In the genomic region with DNA sequence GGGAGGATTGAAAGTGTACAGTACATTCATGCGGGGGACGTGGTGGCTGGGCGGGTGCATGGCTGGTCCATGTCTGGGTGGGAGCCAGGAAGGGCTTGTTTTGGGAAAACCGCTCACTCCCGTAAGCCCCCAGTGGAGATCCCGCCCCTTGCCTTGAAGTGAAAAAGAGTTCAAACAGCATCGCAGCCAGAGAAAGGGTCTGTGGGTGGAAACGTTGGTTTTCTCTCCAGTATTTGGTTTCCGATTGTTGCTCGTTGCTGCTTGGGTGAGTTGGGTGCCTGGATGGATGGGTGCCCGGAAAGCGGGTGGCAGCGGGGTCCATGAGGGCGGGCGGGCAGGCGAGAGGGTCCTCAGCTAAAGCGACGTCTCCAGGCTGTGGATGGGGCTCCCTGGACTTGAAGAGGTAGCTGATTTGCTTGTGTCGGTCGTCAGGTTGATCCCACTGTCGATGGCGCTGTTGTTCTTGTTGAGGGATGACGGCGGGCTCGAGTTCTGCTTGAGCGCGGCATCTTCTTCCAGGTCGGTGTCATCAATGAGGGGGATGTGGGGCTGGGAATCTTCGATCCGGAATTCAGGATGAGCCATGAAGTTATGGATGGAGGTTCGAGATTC, we compare ENCODE assay signal across 19 cellular contexts. TPM values are rescaled to one million over a fixed set of nuclear protein-coding genes. Genes with fewer than 3 reads are reported as not detected.
DNase-seq lines count a peak whose midpoint lies in the region; ATAC-seq, FAIRE-seq and TF ChIP-seq lines count a peak whose summit lies in the region.
"Had no signal": no experiment of that assay in that cellular context is flagged by ENCODE, and none has a peak within 500 bp of the region (broad histone marks: within the 10 kb centered on the region; RNA-seq: fewer than 3 reads in every experiment).

No MANE protein-coding gene starts in this region.

- H3K9me3 ChIP-seq in iPS-18a (ENCODE audit: control insufficient read depth, low read depth, low read length) (no peaks in the 10 kb centered on the region), HepG2 (ENCODE audit: low read length) (no peaks in the 10 kb centered on the region)
- H3K9me3 ChIP-seq: HAP-1 had no signal

- peak; percentile 76 for DNase-seq in H7
- no peak for DNase-seq in WTC11 (ENCODE audit: low spot score)
- DNase-seq in posterior vena cava (ENCODE audit: low spot score), result peak; percentile 64
- DNase-seq in ecto neural progenitor cell (ENCODE audit: low spot score), result no peak
- no peak for DNase-seq in Calu3
- no peak for DNase-seq in HepG2 (ENCODE audit: low spot score)
- no peak for DNase-seq in NCI-H748 treated with DMSO at 0.1 percent for 48 hours (lab: John Stamatoyannopoulos, UW)
- DNase-seq: C1 segment of cervical spinal cord; CD4-positive, alpha-beta T cell; DMS79; GM23248 had no signal

- H3K4me2 ChIP-seq in HepG2 (ENCODE audit: low read depth, low read length), result no peak overlapping the region

- H3K27ac ChIP-seq in iPS-18a (ENCODE audit: low read length) (no peak overlapping the region), HepG2 (ENCODE audit: extremely low read length, insufficient read depth, low read length) (no peak overlapping the region)
- H3K27ac ChIP-seq: GM23248 had no signal

- H4K20me1 ChIP-seq in HepG2 (ENCODE audit: insufficient read depth, low read length), result no peaks in the 10 kb centered on the region

- H3K4me1 ChIP-seq in iPS-18a (ENCODE audit: control insufficient read depth, low read depth, low read length), result no peaks in the 10 kb centered on the region
- no peaks in the 10 kb centered on the region for H3K4me1 ChIP-seq in HepG2 (ENCODE audit: insufficient read depth, low read length)
- H3K4me1 ChIP-seq: HAP-1 had no signal

- BruUV-seq in Calu3 (replicated peaks; lab: Mats Ljungman, UMichigan), result no TSS peak
- BruUV-seq in HepG2 (replicated peaks; lab: Mats Ljungman, UMichigan), result no TSS peak

- TF ChIP-seq CTCF in WTC11 (IDR thresholded peaks at IDR 0.05) (no peak), Calu3 (IDR thresholded peaks at IDR 0.05; ENCODE audit: unreplicated experiment) (no peak), HepG2 (CRISPR knock-in tag; IDR thresholded peaks at IDR 0.05) (no peak)

- CTCF ChIA-PET in WTC11 (lab: Charles Lee), result interaction anchor here (0.8 to 1.4 kb wide), 4 partner anchors 9 to 96 kb away, joined by 3 to 4 read pairs (median 3); no protein-coding TSS in a partner anchor
- CTCF ChIA-PET in Calu3 (lab: Charles Lee), result no interaction called here
- CTCF ChIA-PET in HepG2 (lab: Yijun Ruan, JAX; ENCODE audit: low intra/inter-chr PET ratio, low total read pairs), result no interaction called here

- TF ChIP-seq POLR2A in HepG2 (IDR thresholded peaks at IDR 0.05; ENCODE audit: insufficient read depth in 1 of 2, low read depth in 2 of 2, low read length in 2 of 2), result no peak

- no peak for TF ChIP-seq RAD21 in HepG2 (CRISPR knock-in tag; IDR thresholded peaks at IDR 0.05)

- H3K9me3 Mint-ChIP-seq in WTC11, result no peaks in the 10 kb centered on the region
- no peaks in the 10 kb centered on the region for H3K9me3 Mint-ChIP-seq in Calu3 (ENCODE audit: low read depth, unreplicated experiment)
- H3K9me3 Mint-ChIP-seq: CD4-positive, alpha-beta T cell had no signal

- intact Hi-C loops in posterior vena cava (cut with DNase I) (no loop called here), Calu3 (cut with micrococcal nuclease; ENCODE audit: unreplicated experiment) (no loop called here), HepG2 (cut with micrococcal nuclease; ENCODE audit: unreplicated experiment) (no loop called here)

- TF ChIP-seq EP300 in HepG2 (IDR thresholded peaks at IDR 0.05; ENCODE audit: low read depth in 2 of 2, low read length in 2 of 2) (no peak), HepG2 (CRISPR knock-in tag; IDR thresholded peaks at IDR 0.05; ENCODE audit: borderline replicate concordance) (no peak)

- WGBS in HepG2 (ENCODE audit: low lambda C conversion rate), result 75% methylated on average over 31 of the region's 31 CpGs

- no peaks in the 10 kb centered on the region for H3K4me1 Mint-ChIP-seq in WTC11
- no peaks in the 10 kb centered on the region for H3K4me1 Mint-ChIP-seq in Calu3 (ENCODE audit: low read depth, unreplicated experiment)

- no peak overlapping the region for H3K27ac Mint-ChIP-seq in WTC11
- H3K27ac Mint-ChIP-seq in Calu3 (ENCODE audit: unreplicated experiment), result no peak overlapping the region
- H3K27ac Mint-ChIP-seq: B cell; CD4-positive, alpha-beta T cell had no signal

- no peaks in the 10 kb centered on the region for H3K79me2 ChIP-seq in HepG2 (ENCODE audit: insufficient read depth, low read length)

- H2AFZ ChIP-seq in HepG2 (ENCODE audit: low read length), result no peak overlapping the region
- H2AFZ ChIP-seq: GM23248 had no signal

- H3K27me3 ChIP-seq in H7 (ENCODE audit: control insufficient read depth, insufficient read depth, low read length), result no peaks in the 10 kb centered on the region; the same call in 1 of the 2 replicates
- H3K27me3 ChIP-seq in iPS-18a (ENCODE audit: control insufficient read depth, insufficient read depth, low read length), result peaks cover 19% of the 10 kb centered on the region
- H3K27me3 ChIP-seq in HepG2 (ENCODE audit: control insufficient read depth in 1 of 2, insufficient read depth in 2 of 2, low read length in 2 of 2), result peaks cover 0 to 16% of the 10 kb centered on the region in 2 experiments; a peak in 3 of 5 replicates

- in situ Hi-C loops in HepG2 (cut with HindIII; ENCODE audit: extremely low pct_ligation_motif_present, low pct_unique_long_range_greater_than_20kb), result no loop called here

- H3K4me3 Mint-ChIP-seq in WTC11 (peak overlapping the region; percentile 30), Calu3 (ENCODE audit: low read depth, unreplicated experiment) (no peak overlapping the region)
- H3K4me3 Mint-ChIP-seq: B cell; CD4-positive, alpha-beta T cell had no signal

- H3K36me3 Mint-ChIP-seq in WTC11 (no peaks in the 10 kb centered on the region), Calu3 (ENCODE audit: insufficient read depth, unreplicated experiment) (no peaks in the 10 kb centered on the region)

- ATAC-seq in WTC11, result peak; percentile 47
- ATAC-seq in HepG2, result no peak
- ATAC-seq: GM12878 had no signal

- no peak for FAIRE-seq in HepG2 (lab: Jason Lieb, UNC)
- FAIRE-seq: GM12878, GM18507, HTR-8/SVneo had no signal

- H3K4me3 ChIP-seq in H7 (ENCODE audit: insufficient read depth, low read depth, low read length) (no peak overlapping the region), iPS-18a (ENCODE audit: low read length) (peak overlapping the region; percentile 25), HepG2 (replicated peaks in 1 of 3; ENCODE audit: insufficient read depth in 1 of 3, low read depth in 2 of 3, low read length in 3 of 3) (no peak overlapping the region)
- H3K4me3 ChIP-seq: GM12878, GM23248, HAP-1 had no signal

- peaks cover 36% of the 10 kb centered on the region for H3K27me3 Mint-ChIP-seq in WTC11 (ENCODE audit: low read depth)
- peaks cover 100% of the 10 kb centered on the region for H3K27me3 Mint-ChIP-seq in Calu3 (ENCODE audit: unreplicated experiment)

- H3K36me3 ChIP-seq in H7 (replicated peaks; ENCODE audit: control insufficient read depth, insufficient read depth, low read length), result no peaks in the 10 kb centered on the region
- no peaks in the 10 kb centered on the region for H3K36me3 ChIP-seq in iPS-18a (ENCODE audit: control insufficient read depth, low read depth, low read length)
- H3K36me3 ChIP-seq in HepG2 (replicated peaks in 1 of 2; ENCODE audit: control insufficient read depth in 1 of 2, insufficient read depth in 2 of 2, low read length in 2 of 2), result no peaks in the 10 kb centered on the region
- H3K36me3 ChIP-seq: HAP-1 had no signal

- H3K9ac ChIP-seq in iPS-18a (ENCODE audit: low read length), result no peak overlapping the region
- H3K9ac ChIP-seq in HepG2 (ENCODE audit: insufficient read depth, low read depth, low read length), result no peak overlapping the region
- H3K9ac ChIP-seq: GM23248 had no signal

- POLR2A ChIA-PET in WTC11 (lab: Charles Lee) (no interaction called here), HepG2 (lab: Yijun Ruan, JAX) (no interaction called here)

RNA-seq across cellular contexts. Expression of a gene that starts 7.7 kb away (rescaled TPM):
- total RNA-seq in H7 (2014; rRNA removed; shearing (Covaris generic)), result 193 and 204 TPM in 2 replicates
- total RNA-seq in WTC11 (2021) (121 to 139 TPM (median 132 TPM) in 3 replicates), posterior vena cava (10 to 100 TPM; 85.9 to 86.3 TPM), Calu3 (2022) (94.8 and 96.8 TPM in 2 replicates), HepG2 (2016; rRNA removed; fragmentation: Illumina TruSeq; extraction: Trizol) (391 and 418 TPM in 2 replicates)
- 232 and 239 TPM in 2 replicates for total RNA-seq in HepG2 (2016; cell fraction: cytosol; rRNA removed; fragmentation: Illumina TruSeq; extraction: Trizol; ENCODE audit: low read depth)
- 366 and 400 TPM in 2 replicates for total RNA-seq in HepG2 (2016; cell fraction: insoluble cytoplasmic fraction; rRNA removed; fragmentation: Illumina TruSeq; extraction: Trizol)
- 335 TPM in 2 replicates for total RNA-seq in HepG2 (2016; cell fraction: membrane; rRNA removed; fragmentation: Illumina TruSeq; extraction: Trizol)
- 176 and 181 TPM in 2 replicates for total RNA-seq in HepG2 (2016; cell fraction: nucleus; rRNA removed; fragmentation: Illumina TruSeq; extraction: Trizol)
- 266 and 288 TPM in 2 replicates for polyA plus RNA-seq in HepG2 (2011; rRNA removed)
- 264 and 374 TPM in 2 replicates for polyA plus RNA-seq in HepG2 (2011; cell fraction: cytosol; rRNA removed)
- polyA plus RNA-seq in HepG2 (2011; cell fraction: nucleus; rRNA removed), result 204 and 219 TPM in 2 replicates
- 224 and 231 TPM in 2 replicates for polyA plus RNA-seq in HepG2 (2012)
- polyA plus RNA-seq in HepG2 (2016; cell fraction: cytosol; fragmentation: Illumina TruSeq; extraction: Trizol; ENCODE audit: low read depth), result 171 and 195 TPM in 2 replicates
- polyA plus RNA-seq in HepG2 (2016; cell fraction: insoluble cytoplasmic fraction; fragmentation: Illumina TruSeq; extraction: Trizol; ENCODE audit: low read depth), result 327 and 374 TPM in 2 replicates
- polyA plus RNA-seq in HepG2 (2016; cell fraction: membrane; fragmentation: Illumina TruSeq; extraction: Trizol; ENCODE audit: low read depth), result 204 and 212 TPM in 2 replicates
- polyA plus RNA-seq in HepG2 (2016; cell fraction: nucleus; fragmentation: Illumina TruSeq; extraction: Trizol; ENCODE audit: insufficient read depth, low read depth), result 222 and 239 TPM in 2 replicates
- 289 and 526 TPM in 2 replicates for polyA minus RNA-seq in HepG2 (2011; rRNA and poly(A)+ RNA removed; ENCODE audit: low replicate concordance)
- 174 and 198 TPM in 2 replicates for polyA minus RNA-seq in HepG2 (2011; cell fraction: cytosol; rRNA and poly(A)+ RNA removed)
- 192 and 208 TPM in 2 replicates for polyA minus RNA-seq in HepG2 (2011; cell fraction: nucleus; rRNA and poly(A)+ RNA removed)

RNA-seq across cellular contexts. Expression of a gene that starts 35.8 kb away (rescaled TPM):
- total RNA-seq in H7 (2014; rRNA removed; shearing (Covaris generic)), result not detected in 2 replicates
- total RNA-seq in WTC11 (2021), result 0.34 to 0.35 TPM in 2 of 3 replicates, not detected in the other
- total RNA-seq in posterior vena cava, result 1 to 10 TPM; 1.0 to 1.2 TPM
- 0.85 and 2.1 TPM in 2 replicates for total RNA-seq in Calu3 (2022)
- 0.09 TPM in 1 of 2 replicates, not detected in the other for total RNA-seq in HepG2 (2016; rRNA removed; fragmentation: Illumina TruSeq; extraction: Trizol)
- 0.71 TPM in 1 of 2 replicates, not detected in the other for total RNA-seq in HepG2 (2016; cell fraction: cytosol; rRNA removed; fragmentation: Illumina TruSeq; extraction: Trizol; ENCODE audit: low read depth)
- 0.22 TPM in 1 of 2 replicates, not detected in the other for total RNA-seq in HepG2 (2016; cell fraction: insoluble cytoplasmic fraction; rRNA removed; fragmentation: Illumina TruSeq; extraction: Trizol)
- total RNA-seq in HepG2 (2016; cell fraction: membrane; rRNA removed; fragmentation: Illumina TruSeq; extraction: Trizol), result not detected in 2 replicates
- total RNA-seq in HepG2 (2016; cell fraction: nucleus; rRNA removed; fragmentation: Illumina TruSeq; extraction: Trizol), result not detected in 2 replicates
- not detected in 2 replicates for polyA plus RNA-seq in HepG2 (2011; rRNA removed)
- polyA plus RNA-seq in HepG2 (2011; cell fraction: cytosol; rRNA removed), result not detected in 2 replicates
- 0.19 and 0.24 TPM in 2 replicates for polyA plus RNA-seq in HepG2 (2011; cell fraction: nucleus; rRNA removed)
- 0.59 TPM in 1 of 2 replicates, not detected in the other for polyA plus RNA-seq in HepG2 (2012)
- not detected in 2 replicates for polyA plus RNA-seq in HepG2 (2016; cell fraction: cytosol; fragmentation: Illumina TruSeq; extraction: Trizol; ENCODE audit: low read depth)
- polyA plus RNA-seq in HepG2 (2016; cell fraction: insoluble cytoplasmic fraction; fragmentation: Illumina TruSeq; extraction: Trizol; ENCODE audit: low read depth), result not detected in 2 replicates
- not detected in 2 replicates for polyA plus RNA-seq in HepG2 (2016; cell fraction: membrane; fragmentation: Illumina TruSeq; extraction: Trizol; ENCODE audit: low read depth)
- 0.80 and 2.1 TPM in 2 replicates for polyA plus RNA-seq in HepG2 (2016; cell fraction: nucleus; fragmentation: Illumina TruSeq; extraction: Trizol; ENCODE audit: insufficient read depth, low read depth)
- polyA minus RNA-seq in HepG2 (2011; rRNA and poly(A)+ RNA removed; ENCODE audit: low replicate concordance), result 0.21 TPM in 1 of 2 replicates, not detected in the other
- polyA minus RNA-seq in HepG2 (2011; cell fraction: cytosol; rRNA and poly(A)+ RNA removed), result not detected in 2 replicates
- 0.87 TPM in 1 of 2 replicates, not detected in the other for polyA minus RNA-seq in HepG2 (2011; cell fraction: nucleus; rRNA and poly(A)+ RNA removed)
- total RNA-seq: A172, G401, GM23248 had no signal

Comparison
In these comparisons a context has a peak if more than half of its experiments do, and no peak if none do; other contexts are left out.
1. DNase-seq: peak in H7 (single experiment) and posterior vena cava (single experiment); none in WTC11 (single experiment), ecto neural progenitor cell (single experiment), Calu3 (single experiment), HepG2 (single experiment) and NCI-H748 treated with DMSO at 0.1 percent for 48 hours (single experiment).